Comparison of ENCODE assay signal across 1 cellular context in genomic region chr12:8949525-8950286, GRCh38.
TF ChIP-seq lines count a peak whose summit lies in the region.

Gene M6PR, minus strand, starts transcription at chr12:8949645. Its CDS starts 3,241 bp downstream, at chr12:8946404.

TF ChIP-seq in K562, 482 proteins besides CTCF, POLR2A, EP300 and RAD21 (continued from another document and continues in another):
- TF ChIP-seq ZBTB40 (IDR thresholded peaks at IDR 0.05) = peak; percentile 97
- TF ChIP-seq ZBTB40 (CRISPR knock-in tag; IDR thresholded peaks at IDR 0.05) = no peak
- peak in 1 of 2 experiments; percentile 60; a peak in 2 of 4 replicates for TF ChIP-seq HDAC1 (IDR thresholded peaks at IDR 0.05)
- TF ChIP-seq ZNF449 (CRISPR knock-in tag; IDR thresholded peaks at IDR 0.05) = no peak
- TF ChIP-seq TFAP4 (CRISPR knock-in tag; IDR thresholded peaks at IDR 0.05; ENCODE audit: borderline replicate concordance) = peak; percentile 90
- TF ChIP-seq ZNF512 (tag; IDR thresholded peaks at IDR 0.05) = no peak
- peak; percentile 75; the same call in 1 of the 2 replicates for TF ChIP-seq MITF (IDR thresholded peaks at IDR 0.05)
- TF ChIP-seq NFATC3 (IDR thresholded peaks at IDR 0.05) = no peak
- TF ChIP-seq JUN (IDR thresholded peaks at IDR 0.05; ENCODE audit: borderline replicate concordance, low read depth, low read length) = peak; percentile 22; the same call in 1 of the 2 replicates
- no peak for TF ChIP-seq JUN (CRISPR knock-in tag; IDR thresholded peaks at IDR 0.05; ENCODE audit: borderline replicate concordance)
- no peak for TF ChIP-seq SMARCC2 (IDR thresholded peaks at IDR 0.05; ENCODE audit: low read depth)
- no peak for TF ChIP-seq ARHGAP35 (IDR thresholded peaks at IDR 0.05; ENCODE audit: partially characterized antibody)
- TF ChIP-seq BDP1 (IDR thresholded peaks at IDR 0.05; ENCODE audit: insufficient read depth, insufficient read length) = no peak
- TF ChIP-seq TCF15 (CRISPR knock-in tag; IDR thresholded peaks at IDR 0.05) = no peak
- no peak for TF ChIP-seq SNRNP70 (optimal IDR thresholded peaks at IDR 0.05; ENCODE audit: low read depth, low read length)
- no peak for TF ChIP-seq PPARD (CRISPR knock-in tag; IDR thresholded peaks at IDR 0.05)
- TF ChIP-seq ADNP (tag; IDR thresholded peaks at IDR 0.05) = peak; percentile 72
- peak; percentile 68 for TF ChIP-seq ETV1 (tag; conservative IDR thresholded peaks at IDR 0.05; ENCODE audit: low read depth)
- TF ChIP-seq MGA (IDR thresholded peaks at IDR 0.05) = peak; percentile 92
